Comparison of ENCODE assay signal across 9 cellular contexts in the genomic region with DNA sequence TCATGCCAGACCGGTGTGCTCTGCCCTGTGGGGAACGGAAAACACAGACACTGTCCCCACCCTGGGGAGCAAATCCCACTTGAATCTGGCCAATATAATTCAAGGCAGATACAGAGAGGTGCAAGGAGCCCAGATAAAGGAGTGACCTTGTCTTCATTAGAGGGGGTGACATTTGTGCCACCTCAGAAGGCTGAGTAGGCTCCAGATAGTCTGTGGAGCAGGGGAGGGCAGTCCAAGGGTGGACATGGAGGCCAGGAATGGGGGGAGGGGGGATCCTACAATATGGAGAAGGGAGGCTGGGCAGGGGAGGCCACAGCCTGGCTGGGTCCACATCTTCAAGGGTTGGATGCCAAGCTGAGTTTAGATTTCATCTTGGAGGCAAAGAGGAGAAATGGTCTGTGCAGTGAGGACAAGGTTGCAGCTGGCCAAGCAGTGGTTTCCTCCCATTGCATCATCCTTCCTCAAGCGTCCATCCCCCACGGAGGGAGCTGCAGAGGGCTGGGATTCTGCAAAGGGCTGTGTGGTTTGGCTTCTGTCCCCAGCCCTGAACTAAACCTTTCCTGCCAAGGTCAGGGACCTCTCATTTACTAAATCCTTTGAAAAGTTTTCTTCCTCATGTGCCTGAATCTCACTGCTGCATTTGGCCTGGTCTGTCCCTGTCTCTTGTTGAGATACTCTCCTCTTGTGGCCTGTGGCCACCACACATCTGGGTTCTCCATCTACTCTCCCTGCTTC.
A peak's percentile ranks its signal among the peaks of the same experiment; 100 is the strongest.
DNase-seq lines count a peak whose midpoint lies in the region; ATAC-seq, FAIRE-seq and TF ChIP-seq lines count a peak whose summit lies in the region.
"Had no signal": no experiment of that assay in that cellular context is flagged by ENCODE, and none has a peak within 500 bp of the region (broad histone marks: within the 10 kb centered on the region; RNA-seq: fewer than 3 reads in every experiment).

No MANE protein-coding gene starts in this region.

- H3K4me1 Mint-ChIP-seq in H9 = no peaks in the 10 kb centered on the region

- no peak overlapping the region for H4K5ac ChIP-seq in H9 (ENCODE audit: insufficient read length, low read depth, low read length)

- no peak overlapping the region for H2BK12ac ChIP-seq in H9 (ENCODE audit: insufficient read length, low read depth, low read length)

- H3K4me3 ChIP-seq in SJCRH30 (no peak overlapping the region), skin epidermis (no peak overlapping the region)

- no peak overlapping the region for H3K18ac ChIP-seq in H9 (ENCODE audit: insufficient read length, low read depth, low read length)

- no peak overlapping the region for H4K91ac ChIP-seq in H9 (ENCODE audit: insufficient read length, low read depth, low read length)

- no peaks in the 10 kb centered on the region for H3K27me3 ChIP-seq in SJCRH30
- H3K27me3 ChIP-seq in H9 (ENCODE audit: insufficient read depth, low read length) = no peaks in the 10 kb centered on the region

- H3K14ac ChIP-seq in H9 (ENCODE audit: insufficient read depth, low read length) = no peak overlapping the region

- H2BK20ac ChIP-seq in H9 (ENCODE audit: low read depth, low read length, poor library complexity, severe bottlenecking) = no peak overlapping the region

- H3K4me2 ChIP-seq in H9 (ENCODE audit: insufficient read depth, insufficient read length, low read length) = no peak overlapping the region

- no peak overlapping the region for H2AK5ac ChIP-seq in H9 (ENCODE audit: insufficient read length, low read length)

- H3K23ac ChIP-seq in H9 (ENCODE audit: insufficient read length, low read depth, low read length) = no peak overlapping the region

- TF ChIP-seq POLR2A in H54 (IDR thresholded peaks at IDR 0.05; ENCODE audit: low read depth, low read length) (no peak), GM12891 (IDR thresholded peaks at IDR 0.05; ENCODE audit: low read depth, low read length) (no peak)

- no peaks in the 10 kb centered on the region for H3K79me1 ChIP-seq in H9 (ENCODE audit: insufficient read depth, low read depth, low read length, poor library complexity, severe bottlenecking)

- H3K9me3 Mint-ChIP-seq in H9 = peaks cover 0 to 5% of the 10 kb centered on the region in 2 experiments; a peak in 4 of 5 replicates

- H4K8ac ChIP-seq in H9 (replicated peaks; ENCODE audit: insufficient read length, low read depth, low read length) = no peak overlapping the region

- H3K9me3 ChIP-seq in SJCRH30 (replicated peaks) (no peaks in the 10 kb centered on the region), H9 (ENCODE audit: control insufficient read depth, low read depth, low read length) (no peaks in the 10 kb centered on the region)

- H3K4me1 ChIP-seq in SJCRH30 (peaks cover 18% of the 10 kb centered on the region), H9 (ENCODE audit: insufficient read depth, low read length) (no peaks in the 10 kb centered on the region)

- no peaks in the 10 kb centered on the region for H4K20me1 ChIP-seq in H9 (ENCODE audit: control insufficient read depth, insufficient read depth, insufficient read length)

- H3K36me3 Mint-ChIP-seq in H9 (ENCODE audit: insufficient read depth in 1 of 3, low read depth in 3 of 3) = no peaks in the 10 kb centered on the region

- TF ChIP-seq CTCF in H9 (conservative IDR thresholded peaks at IDR 0.05) = no peak

- H3K27ac Mint-ChIP-seq in H9 = peak overlapping the region in 1 of 3 experiments; percentile 79; a peak in 1 of 7 replicates

- no peak overlapping the region for H3K56ac ChIP-seq in H9 (ENCODE audit: insufficient read length, low read depth, low read length)

- H2BK5ac ChIP-seq in H9 (ENCODE audit: insufficient read length, low read length) = no peak overlapping the region

- H3T11ph ChIP-seq in H9 (ENCODE audit: low read length) = no peak overlapping the region

- FAIRE-seq in H54 (lab: Jason Lieb, UNC) = no peak
- FAIRE-seq in GM12891 (lab: Jason Lieb, UNC) = no peak

- no peak for ATAC-seq in GM21447 (IDR thresholded peaks at IDR 0.05; ENCODE audit: unreplicated experiment)

- peak; percentile 62 for DNase-seq in H54 (ENCODE audit: insufficient read length, low spot score)
- peak; percentile 68 to 82 for DNase-seq in SJCRH30
- peak; percentile 86 for DNase-seq in glomerular visceral epithelial cell (ENCODE audit: extremely low spot score)
- no peak for DNase-seq in ecto neural progenitor cell (ENCODE audit: low spot score)
- DNase-seq in GM12891 (ENCODE audit: insufficient read length, low spot score) = no peak
- no peak for DNase-seq in H9
- DNase-seq: activated effector memory CD4-positive, alpha-beta T cell treated with Interleukin-2 at 50 U/mL for 16 hours had no signal

- no peaks in the 10 kb centered on the region for H3K23me2 ChIP-seq in H9 (ENCODE audit: insufficient read length, low read depth, low read length, poor library complexity, severe bottlenecking)

- no peak overlapping the region for H2BK120ac ChIP-seq in H9 (ENCODE audit: low read depth, low read length, poor library complexity, severe bottlenecking)

- H3K27me3 Mint-ChIP-seq in H9 (ENCODE audit: low read depth) = peaks cover 22% of the 10 kb centered on the region

- no peak overlapping the region for H3K9ac ChIP-seq in H9 (ENCODE audit: extremely low read depth, insufficient read length, low read length)

- WGBS in H9 (ENCODE audit: extremely low coverage, insufficient read length, low lambda C conversion rate) = no CpG with 5 or more reads among the region's 4 CpGs

- no peak overlapping the region for H2BK15ac ChIP-seq in H9 (ENCODE audit: low read depth, low read length)

- no peak overlapping the region for H3K4me3 Mint-ChIP-seq in H9

- no peaks in the 10 kb centered on the region for H3K36me3 ChIP-seq in SJCRH30

- no peak overlapping the region for H2AFZ ChIP-seq in H9 (ENCODE audit: low read length)

- H3K27ac ChIP-seq in SJCRH30 = peak overlapping the region; percentile 30; the same call in 1 of the 2 replicates
- peak overlapping the region in 18 of 21 experiments; percentile 9 to 77 (median 60) for H3K27ac ChIP-seq in skin epidermis
- no peak overlapping the region for H3K27ac ChIP-seq in H9 (ENCODE audit: insufficient read length, low read depth, low read length)

- no peaks in the 10 kb centered on the region for H3K79me2 ChIP-seq in H9 (ENCODE audit: insufficient read depth, low read length)

- H3K4ac ChIP-seq in H9 (ENCODE audit: low read depth, low read length) = no peak overlapping the region

TF ChIP-seq in GM12891, 5 proteins besides CTCF, POLR2A, EP300 and RAD21:
- TF ChIP-seq POU2F2 (IDR thresholded peaks at IDR 0.05; ENCODE audit: low read depth, low read length) (no peak), POLR2AphosphoS5 (IDR thresholded peaks at IDR 0.05; ENCODE audit: low read depth, low read length) (no peak), TAF1 (IDR thresholded peaks at IDR 0.05; ENCODE audit: low read depth, low read length) (no peak), SPI1 (IDR thresholded peaks at IDR 0.05; ENCODE audit: low read depth, low read length) (no peak), PAX5 (IDR thresholded peaks at IDR 0.05; ENCODE audit: insufficient read depth, low read length, severe bottlenecking) (no peak)
TF ChIP-seq in GM12891: peak in this region for 0.

Comparison
In these comparisons a context has a peak if more than half of its experiments do, and no peak if none do; other contexts are left out.
1. DNase-seq: peak in H54 (single experiment), SJCRH30 (2 of 2) and glomerular visceral epithelial cell (single experiment); none in ecto neural progenitor cell (single experiment), GM12891 (single experiment) and H9 (single experiment).